In the genomic region with DNA sequence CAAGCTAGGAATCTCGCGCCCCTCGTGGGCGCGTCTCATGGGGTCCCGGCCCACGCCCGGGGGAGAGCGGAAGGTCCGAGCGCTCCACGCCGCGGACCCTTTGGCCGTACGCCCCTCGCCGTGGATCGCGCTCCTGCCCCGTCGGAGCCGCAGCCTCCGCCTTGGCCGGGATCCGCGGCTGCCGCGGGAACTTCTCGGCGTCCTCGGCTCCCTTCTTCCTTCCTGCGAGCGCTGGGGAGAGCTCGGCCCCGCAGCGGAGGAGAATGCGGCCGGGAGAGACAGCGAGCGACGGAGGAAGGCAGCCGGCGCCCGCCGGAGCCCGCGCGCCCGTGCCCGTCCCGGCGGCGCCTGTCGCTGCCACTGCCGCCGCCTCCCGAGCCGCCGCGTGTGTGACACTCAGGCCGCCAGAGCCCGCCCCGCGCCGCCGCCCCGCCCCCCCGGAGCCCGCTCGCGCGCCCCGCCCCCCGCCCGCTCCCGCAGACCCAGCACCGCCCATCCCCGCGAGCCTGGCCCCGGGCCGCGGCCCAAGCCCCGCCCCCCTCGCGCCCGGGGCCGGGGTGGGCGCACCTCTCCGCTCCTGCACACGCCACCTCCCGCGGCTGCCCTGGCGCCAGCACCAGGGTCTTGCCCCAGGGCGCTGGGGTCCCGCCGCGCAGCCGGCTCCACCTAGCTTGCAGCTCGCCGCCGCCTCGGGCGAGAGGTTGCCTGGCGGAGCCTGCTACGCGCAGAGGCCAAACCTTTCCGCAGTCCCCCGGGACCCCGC, we compare ENCODE assay signal across 2 cellular contexts.
TF ChIP-seq lines count a peak whose summit lies in the region.

Gene SHB, minus strand, starts transcription at position 362 of the 763 bp plus-strand sequence. CDS start 582 bp downstream, outside the sequence.

TF ChIP-seq in HEK293, 187 proteins besides CTCF, POLR2A, EP300 and RAD21 (continued from another document):
- TF ChIP-seq ZNF639 (tag by site-specific recombination; IDR thresholded peaks at IDR 0.05) (no peak), ZNF747 (tag by site-specific recombination; IDR thresholded peaks at IDR 0.05) (no peak), ZBTB26 (tag by site-specific recombination; optimal IDR thresholded peaks at IDR 0.05) (peak; percentile 66), YY1 (tag by site-specific recombination; IDR thresholded peaks at IDR 0.05) (peak; percentile 16; the same call in 1 of the 2 replicates), ZNF843 (tag by site-specific recombination; IDR thresholded peaks at IDR 0.05) (0 out of 2 replicates have a peak, but pooled peaks have one; percentile 14), TCF7L2 (IDR thresholded peaks at IDR 0.05; ENCODE audit: borderline replicate concordance, low read depth, low read length) (peak; percentile 22; the same call in 1 of the 2 replicates), ATF2 (tag by site-specific recombination; IDR thresholded peaks at IDR 0.05; ENCODE audit: low read depth) (no peak), ZIC2 (tag by site-specific recombination; IDR thresholded peaks at IDR 0.05) (peak; percentile 94), ZBTB20 (tag by site-specific recombination; IDR thresholded peaks at IDR 0.05) (peak; percentile 97), KLF9 (tag by site-specific recombination; IDR thresholded peaks at IDR 0.05; ENCODE audit: low read depth) (peak; percentile 44; the same call in 1 of the 2 replicates), KLF16 (tag by site-specific recombination; IDR thresholded peaks at IDR 0.05) (no peak; the same call in 1 of the 2 replicates), ZNF785 (tag by site-specific recombination; IDR thresholded peaks at IDR 0.05) (no peak), SP2 (tag by site-specific recombination; IDR thresholded peaks at IDR 0.05) (no peak), EGR2 (tag by site-specific recombination; IDR thresholded peaks at IDR 0.05; ENCODE audit: low read depth) (peak; percentile 56), ZNF660 (tag by site-specific recombination; IDR thresholded peaks at IDR 0.05) (peak; percentile 24; the same call in 1 of the 2 replicates), ZNF585B (tag by site-specific recombination; IDR thresholded peaks at IDR 0.05) (no peak), SP3 (tag by site-specific recombination; IDR thresholded peaks at IDR 0.05) (peak; percentile 32), GLIS2 (tag by site-specific recombination; IDR thresholded peaks at IDR 0.05) (peak; percentile 51), ZNF341 (tag by site-specific recombination; IDR thresholded peaks at IDR 0.05; ENCODE audit: low read depth) (peak; percentile 71), BCL11B (tag by site-specific recombination; IDR thresholded peaks at IDR 0.05; ENCODE audit: low read depth) (peak; percentile 38; the same call in 1 of the 2 replicates), OSR2 (tag by site-specific recombination; IDR thresholded peaks at IDR 0.05) (no peak), ZBTB8A (tag by site-specific recombination; IDR thresholded peaks at IDR 0.05) (peak; percentile 95), ZNF777 (tag by site-specific recombination; IDR thresholded peaks at IDR 0.05; ENCODE audit: borderline replicate concordance) (peak; percentile 37; the same call in 1 of the 2 replicates), ZNF423 (tag by site-specific recombination; IDR thresholded peaks at IDR 0.05) (peak; percentile 57; the same call in 1 of the 2 replicates), ZNF426 (tag by site-specific recombination; IDR thresholded peaks at IDR 0.05) (no peak), KLF8 (tag by site-specific recombination; IDR thresholded peaks at IDR 0.05) (peak; percentile 36; the same call in 1 of the 2 replicates)
- TF ChIP-seq, protein P1, sequence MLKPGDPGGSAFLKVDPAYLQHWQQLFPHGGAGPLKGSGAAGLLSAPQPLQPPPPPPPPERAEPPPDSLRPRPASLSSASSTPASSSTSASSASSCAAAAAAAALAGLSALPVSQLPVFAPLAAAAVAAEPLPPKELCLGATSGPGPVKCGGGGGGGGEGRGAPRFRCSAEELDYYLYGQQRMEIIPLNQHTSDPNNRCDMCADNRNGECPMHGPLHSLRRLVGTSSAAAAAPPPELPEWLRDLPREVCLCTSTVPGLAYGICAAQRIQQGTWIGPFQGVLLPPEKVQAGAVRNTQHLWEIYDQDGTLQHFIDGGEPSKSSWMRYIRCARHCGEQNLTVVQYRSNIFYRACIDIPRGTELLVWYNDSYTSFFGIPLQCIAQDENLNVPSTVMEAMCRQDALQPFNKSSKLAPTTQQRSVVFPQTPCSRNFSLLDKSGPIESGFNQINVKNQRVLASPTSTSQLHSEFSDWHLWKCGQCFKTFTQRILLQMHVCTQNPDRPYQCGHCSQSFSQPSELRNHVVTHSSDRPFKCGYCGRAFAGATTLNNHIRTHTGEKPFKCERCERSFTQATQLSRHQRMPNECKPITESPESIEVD (tag by site-specific recombination; IDR thresholded peaks at IDR 0.05): no peak

TF ChIP-seq in GM12878, 131 proteins besides CTCF, POLR2A, EP300 and RAD21 (continued from another document):
- TF ChIP-seq SUPT20H (IDR thresholded peaks at IDR 0.05; ENCODE audit: borderline replicate concordance, control insufficient read depth, low read depth, low read length) (no peak), SIN3A (IDR thresholded peaks at IDR 0.05; ENCODE audit: low read depth, low read length) (0 out of 2 replicates have a peak, but pooled peaks have one; percentile 30), NR2F1 (conservative IDR thresholded peaks at IDR 0.05) (peak; percentile 50; the same call in 1 of the 2 replicates), POLR2AphosphoS5 (IDR thresholded peaks at IDR 0.05; ENCODE audit: low read length) (peak; percentile 46; the same call in 1 of the 2 replicates), RAD51 (IDR thresholded peaks at IDR 0.05) (no peak), ATF7 (IDR thresholded peaks at IDR 0.05; ENCODE audit: low read depth) (no peak), SMARCA5 (IDR thresholded peaks at IDR 0.05) (peak; percentile 26; the same call in 1 of the 2 replicates), JUND (IDR thresholded peaks at IDR 0.05; ENCODE audit: low read depth, low read length) (0 out of 2 replicates have a peak, but pooled peaks have one; percentile 4), NKRF (conservative IDR thresholded peaks at IDR 0.05) (peak; percentile 20), EED (IDR thresholded peaks at IDR 0.05; ENCODE audit: low read depth) (peak; percentile 45), KLF5 (IDR thresholded peaks at IDR 0.05; ENCODE audit: partially characterized antibody) (no peak), RB1 (IDR thresholded peaks at IDR 0.05; ENCODE audit: borderline replicate concordance) (peak; percentile 53; the same call in 1 of the 2 replicates), TAF1 (IDR thresholded peaks at IDR 0.05; ENCODE audit: borderline replicate concordance, low read depth, low read length) (peak; percentile 24; the same call in 1 of the 2 replicates), IKZF1 (conservative IDR thresholded peaks at IDR 0.05) (peak; percentile 90), MAX (IDR thresholded peaks at IDR 0.05; ENCODE audit: low read depth, low read length) (peak; percentile 10; the same call in 1 of the 2 replicates)
- TF ChIP-seq, protein P2, sequence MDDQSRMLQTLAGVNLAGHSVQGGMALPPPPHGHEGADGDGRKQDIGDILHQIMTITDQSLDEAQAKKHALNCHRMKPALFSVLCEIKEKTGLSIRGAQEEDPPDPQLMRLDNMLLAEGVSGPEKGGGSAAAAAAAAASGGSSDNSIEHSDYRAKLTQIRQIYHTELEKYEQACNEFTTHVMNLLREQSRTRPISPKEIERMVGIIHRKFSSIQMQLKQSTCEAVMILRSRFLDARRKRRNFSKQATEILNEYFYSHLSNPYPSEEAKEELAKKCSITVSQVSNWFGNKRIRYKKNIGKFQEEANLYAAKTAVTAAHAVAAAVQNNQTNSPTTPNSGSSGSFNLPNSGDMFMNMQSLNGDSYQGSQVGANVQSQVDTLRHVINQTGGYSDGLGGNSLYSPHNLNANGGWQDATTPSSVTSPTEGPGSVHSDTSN (IDR thresholded peaks at IDR 0.05; ENCODE audit: insufficient replicate concordance, low read depth, low read length): no peak
